Comparison of ENCODE assay signal across 8 cellular contexts in the genomic region with DNA sequence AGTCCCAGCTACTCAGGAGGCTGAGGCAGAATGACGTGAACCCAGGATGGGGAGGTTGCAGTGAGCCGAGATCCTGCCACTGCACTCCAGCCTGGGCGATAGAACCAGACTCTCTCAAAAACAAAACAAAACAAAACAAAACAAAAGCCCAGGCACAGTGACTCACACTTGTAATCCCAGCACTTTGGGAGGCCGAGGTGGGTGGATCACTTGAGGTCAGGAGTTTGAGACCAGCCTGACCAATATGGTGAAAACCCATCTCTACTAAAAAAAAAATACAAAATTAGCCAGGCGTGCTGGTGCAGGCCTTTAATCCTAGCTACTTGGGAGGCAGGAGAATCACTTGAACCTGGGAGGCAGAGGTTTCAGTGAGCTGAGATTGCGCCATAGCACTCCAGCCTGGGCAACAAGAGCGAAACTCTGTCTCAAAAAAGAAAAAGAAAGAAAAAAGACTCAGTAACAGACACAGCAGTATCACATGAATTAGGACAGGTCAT. TPM values are rescaled to one million over a fixed set of nuclear protein-coding genes. Genes with fewer than 3 reads are reported as not detected.
A peak's percentile ranks its signal among the peaks of the same experiment; 100 is the strongest.
DNase-seq lines count a peak whose midpoint lies in the region; ATAC-seq and TF ChIP-seq lines count a peak whose summit lies in the region.
"Not testable (repeated sequence)": the region's sequence is repeated elsewhere in the genome, so short reads cannot be mapped to it uniquely, and the experiment has no call there.

No MANE protein-coding gene starts in this region.

- TF ChIP-seq CTCF in HCT116 (IDR thresholded peaks at IDR 0.05 in 2 of 3, conservative IDR thresholded peaks at IDR 0.05 in 1 of 3; ENCODE audit: borderline replicate concordance in 1 of 3, insufficient read depth in 1 of 3, low read depth in 2 of 3, low read length in 2 of 3); OCI-LY3 (IDR thresholded peaks at IDR 0.05; ENCODE audit: low read depth, low read length); brain microvascular endothelial cell (IDR thresholded peaks at IDR 0.05; ENCODE audit: low read depth, low read length, missing control alignments); esophagus muscularis mucosa (IDR thresholded peaks at IDR 0.05); uterus (IDR thresholded peaks at IDR 0.05): not testable (repeated sequence)

- not testable (repeated sequence) for H3K27me3 ChIP-seq in HCT116 (ENCODE audit: insufficient read depth, low read length); OCI-LY3 (ENCODE audit: low read depth, low read length); brain microvascular endothelial cell (replicated peaks); esophagus muscularis mucosa; right cardiac atrium (ENCODE audit: control insufficient read depth, insufficient read depth); muscle layer of duodenum (ENCODE audit: low read depth, low read length); skeletal muscle tissue (ENCODE audit: control insufficient read depth in 3 of 3, insufficient read depth in 3 of 3, low read length in 3 of 3); uterus

- not testable (repeated sequence) for BruUV-seq in HCT116 (replicated peaks; lab: Mats Ljungman, UMichigan)

- not testable (repeated sequence) for TF ChIP-seq POLR2A in HCT116 (IDR thresholded peaks at IDR 0.05; ENCODE audit: borderline replicate concordance, extremely low read depth, insufficient read depth, insufficient read length); esophagus muscularis mucosa (IDR thresholded peaks at IDR 0.05; ENCODE audit: low read depth); uterus (IDR thresholded peaks at IDR 0.05)

- H3K4me1 ChIP-seq in HCT116 (ENCODE audit: control insufficient read depth in 1 of 2, insufficient read depth in 2 of 2, low read length in 2 of 2) (peaks cover 14 to 33% of the 10 kb centered on the region in 2 experiments), OCI-LY3 (ENCODE audit: low read length) (peaks cover 27% of the 10 kb centered on the region), esophagus muscularis mucosa (peaks cover 14 to 29% (median 21%) of the 10 kb centered on the region in 4 donors), muscle layer of duodenum (ENCODE audit: control insufficient read depth in 1 of 2, insufficient read depth in 2 of 2, low read length in 2 of 2) (peaks cover 0 to 13% of the 10 kb centered on the region in 2 donors)
- H3K4me1 ChIP-seq in right cardiac atrium (ENCODE audit: control insufficient read depth, insufficient read depth, low read length); skeletal muscle tissue (ENCODE audit: control insufficient read depth in 3 of 3, insufficient read depth in 3 of 3, low read length in 3 of 3); uterus: not testable (repeated sequence)

- not testable (repeated sequence) for H3K4me3 ChIP-seq in HCT116 (replicated peaks in 1 of 2; ENCODE audit: low read depth in 1 of 2, low read length in 2 of 2); OCI-LY3 (ENCODE audit: low read length); brain microvascular endothelial cell (ENCODE audit: low read depth, low read length); esophagus muscularis mucosa; right cardiac atrium (ENCODE audit: low read length); muscle layer of duodenum (ENCODE audit: low read depth in 1 of 2, low read length in 2 of 2); skeletal muscle tissue (ENCODE audit: low read length in 3 of 3); uterus

- CTCF ChIA-PET in HCT116 (lab: Charles Lee) = not testable (repeated sequence)

- not testable (repeated sequence) for DNase-seq in HCT116 (ENCODE audit: low read depth, low spot score); esophagus muscularis mucosa (ENCODE audit: extremely low spot score); uterus
- DNase-seq in brain microvascular endothelial cell (peak; percentile 19), right cardiac atrium (peak in 1 of 3 donors; percentile 21)

- H3K27ac ChIP-seq in HCT116 (ENCODE audit: low read depth, low read length); brain microvascular endothelial cell: not testable (repeated sequence)
- peak overlapping the region; percentile 66 for H3K27ac ChIP-seq in OCI-LY3 (ENCODE audit: low read length)
- H3K27ac ChIP-seq in esophagus muscularis mucosa (replicated peaks in 1 of 4) = peak overlapping the region; percentile 44 to 67 (median 54)
- peak overlapping the region; percentile 43 for H3K27ac ChIP-seq in right cardiac atrium (ENCODE audit: low read length)
- H3K27ac ChIP-seq in muscle layer of duodenum (ENCODE audit: low read length) = peak overlapping the region; percentile 63
- peak overlapping the region; percentile 70 for H3K27ac ChIP-seq in skeletal muscle tissue (ENCODE audit: low read depth, low read length)
- peak overlapping the region; percentile 58 to 78 for H3K27ac ChIP-seq in uterus

- not testable (repeated sequence) for H3K36me3 ChIP-seq in HCT116 (ENCODE audit: control insufficient read depth in 1 of 2, insufficient read depth in 2 of 2, low read length in 2 of 2); OCI-LY3 (replicated peaks; ENCODE audit: low read depth, low read length); brain microvascular endothelial cell (replicated peaks); muscle layer of duodenum (ENCODE audit: control insufficient read depth in 1 of 2, insufficient read depth in 2 of 2, low read length in 2 of 2); skeletal muscle tissue (ENCODE audit: control insufficient read depth in 3 of 3, insufficient read depth in 3 of 3, low read length in 3 of 3); uterus
- peaks cover 0 to 17% (median 3%) of the 10 kb centered on the region in 4 donors for H3K36me3 ChIP-seq in esophagus muscularis mucosa

- not testable (repeated sequence) for H3K9me3 ChIP-seq in HCT116 (ENCODE audit: control insufficient read depth in 1 of 2, insufficient read depth in 1 of 2, low read depth in 1 of 2, low read length in 2 of 2); OCI-LY3 (ENCODE audit: insufficient read depth, low read length); esophagus muscularis mucosa; right cardiac atrium (ENCODE audit: control insufficient read depth, low read length); muscle layer of duodenum (ENCODE audit: control insufficient read depth in 1 of 2, low read length in 2 of 2); skeletal muscle tissue (ENCODE audit: control insufficient read depth in 3 of 3, low read length in 3 of 3); uterus

- POLR2A ChIA-PET in HCT116 (lab: Charles Lee) = not testable (repeated sequence)

- RAD21 ChIA-PET in HCT116 (lab: Charles Lee; ENCODE audit: low non-redundant PET in 1 of 2, low total read pairs in 2 of 2, uncharacterized antibody in 2 of 2, unreplicated experiment in 2 of 2) = not testable (repeated sequence)

- H3K79me2 ChIP-seq in HCT116 (ENCODE audit: insufficient read depth, low read length); OCI-LY3 (ENCODE audit: low read length): not testable (repeated sequence)

- H2AFZ ChIP-seq in HCT116 (ENCODE audit: low read depth, low read length, poor library complexity, severe bottlenecking) (peak overlapping the region; percentile 1), OCI-LY3 (ENCODE audit: low read depth, low read length) (peak overlapping the region; percentile 44)

- not testable (repeated sequence) for TF ChIP-seq RAD21 in HCT116 (IDR thresholded peaks at IDR 0.05; ENCODE audit: low read depth)

- H3K4me2 ChIP-seq in HCT116 (ENCODE audit: low read length) (peak overlapping the region; percentile 17; the same call in 1 of the 2 replicates), OCI-LY3 (ENCODE audit: low read length) (peak overlapping the region; percentile 55)

- H4K20me1 ChIP-seq in HCT116 (ENCODE audit: insufficient read depth); OCI-LY3 (ENCODE audit: insufficient read depth, low read length): not testable (repeated sequence)

- not testable (repeated sequence) for TF ChIP-seq EP300 in esophagus muscularis mucosa (IDR thresholded peaks at IDR 0.05)

- ATAC-seq in HCT116 = 0 out of 2 replicates have a peak, but pooled peaks have one; percentile 15
- ATAC-seq in right cardiac atrium = not testable (repeated sequence)

- 78% methylated on average over 7 of the region's 7 CpGs for WGBS in esophagus muscularis mucosa
- WGBS in right cardiac atrium = 79% methylated on average over 7 of the region's 7 CpGs

- intact Hi-C loops in HCT116 (cut with micrococcal nuclease); esophagus muscularis mucosa (cut with DNase I); right cardiac atrium (cut with DNase I); uterus (cut with DNase I; ENCODE audit: low total_unique reads): not testable (repeated sequence)

- not testable (repeated sequence) for H3K9me2 ChIP-seq in HCT116 (ENCODE audit: insufficient read depth)

- H3K9ac ChIP-seq in HCT116 (ENCODE audit: low read length); skeletal muscle tissue (ENCODE audit: low read depth in 1 of 3, low read length in 3 of 3): not testable (repeated sequence)
- H3K9ac ChIP-seq in OCI-LY3 (ENCODE audit: low read length) = peak overlapping the region; percentile 52; the same call in 1 of the 2 replicates

- in situ Hi-C loops in brain microvascular endothelial cell (cut with HindIII; ENCODE audit: low pct_ligation_motif_present, low sequenced_read_pairs) = not testable (repeated sequence)

RNA-seq across cellular contexts. Expression of gene C3orf62, which starts 28.7 kb away (rescaled TPM):
- total RNA-seq in HCT116 (2021; ENCODE audit: unreplicated experiment) (5.9 TPM), esophagus muscularis mucosa (1 to 10 TPM; 3.1 to 8.7 (median 5.8) TPM), right cardiac atrium (1 to 10 TPM; 3.2 to 3.8 (median 3.4) TPM), skeletal muscle tissue (1.6 TPM), uterus (1 to 10 TPM; 1.5 to 9.0 (median 4.9) TPM)
- 2.7 and 4.2 TPM in 2 replicates for polyA plus RNA-seq in HCT116 (2012)
- polyA plus RNA-seq in right cardiac atrium = 3.9 TPM
